In the genomic region with DNA sequence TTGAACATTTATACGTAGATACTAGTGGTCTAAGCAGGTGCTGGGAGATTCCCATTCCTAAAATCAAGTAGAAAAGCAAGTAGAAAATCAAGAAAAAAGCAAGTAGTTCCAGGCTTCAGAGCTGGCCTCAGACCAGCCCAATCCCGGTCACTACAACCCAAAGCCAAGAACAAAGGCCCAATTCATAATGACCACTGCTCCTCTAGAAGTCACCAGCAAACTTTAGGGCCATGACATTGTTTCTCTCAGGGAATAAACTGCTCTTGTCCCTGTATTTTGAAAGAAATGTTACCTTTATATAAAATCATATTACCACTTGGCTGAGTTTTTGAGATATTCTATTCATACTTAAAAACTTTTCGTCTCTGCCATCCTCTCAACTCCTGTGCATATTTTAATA, we compare ENCODE assay signal across 17 cellular contexts. TPM values are rescaled to one million over a fixed set of nuclear protein-coding genes. Genes with fewer than 3 reads are reported as not detected.
DNase-seq lines count a peak whose midpoint lies in the region; ATAC-seq and TF ChIP-seq lines count a peak whose summit lies in the region.
"Had no signal": no experiment of that assay in that cellular context is flagged by ENCODE, and none has a peak within 500 bp of the region (broad histone marks: within the 10 kb centered on the region; RNA-seq: fewer than 3 reads in every experiment).

No MANE protein-coding gene starts in this region.

- H3K9me3 ChIP-seq in GM23248 (ENCODE audit: low read depth) = no peaks in the 10 kb centered on the region
- H3K9me3 ChIP-seq: MG63, mucosa of descending colon had no signal

- H3K9me3 Mint-ChIP-seq in natural killer cell = no peaks in the 10 kb centered on the region

- no peak for DNase-seq in GM23248
- DNase-seq in sciatic nerve (ENCODE audit: low spot score) = no peak
- DNase-seq in natural killer cell = no peak
- no peak for DNase-seq in H4 (ENCODE audit: low spot score)
- DNase-seq: activated CD4-positive, alpha-beta T cell treated with anti-CD3 and anti-CD28 coated beads for 48 hours; activated T-cell treated with anti-CD3 and anti-CD28 coated beads, Interleukin-2, amount 50 U/mL, for 48 hours; cortex of kidney; mucosa of descending colon; NCI-H2081 treated with DMSO at 0.1 percent for 48 hours; NCI-H774; stimulated activated CD4-positive, alpha-beta T cell treated with anti-CD3 and anti-CD28 coated beads, Interleukin-4, amount 100 ng/mL, for 1 hour; T-helper 9 cell had no signal

- no peak overlapping the region for H3K4me3 ChIP-seq in GM23248
- H3K4me3 ChIP-seq: MG63, mucosa of descending colon had no signal

- no peaks in the 10 kb centered on the region for H3K36me3 Mint-ChIP-seq in natural killer cell

- H3K79me2 ChIP-seq in GM23248 (ENCODE audit: insufficient read depth) = peaks cover 95% of the 10 kb centered on the region

- no peaks in the 10 kb centered on the region for H3K36me3 ChIP-seq in GM23248 (ENCODE audit: low read depth)

- H3K27ac Mint-ChIP-seq in natural killer cell = no peak overlapping the region

- H4K20me1 ChIP-seq in GM23248 (ENCODE audit: insufficient read depth) = no peaks in the 10 kb centered on the region

- peaks cover 0 to 7% of the 10 kb centered on the region in 2 donors for H3K27me3 Mint-ChIP-seq in natural killer cell (ENCODE audit: low read depth in 2 of 2)

- ATAC-seq in sciatic nerve = peak; percentile 77
- ATAC-seq in natural killer cell = no peak
- no peak for ATAC-seq in GM21723 (IDR thresholded peaks at IDR 0.05; ENCODE audit: unreplicated experiment)
- no peak for ATAC-seq in HG02938 (IDR thresholded peaks at IDR 0.05; ENCODE audit: unreplicated experiment)
- ATAC-seq: mucosa of descending colon had no signal

- H3K4me1 ChIP-seq in GM23248 (ENCODE audit: insufficient read depth) = peaks cover 23% of the 10 kb centered on the region

- intact Hi-C loops in sciatic nerve (cut with DNase I) = no loop called here
- intact Hi-C loops in natural killer cell (cut with micrococcal nuclease) = no loop called here

- in situ Hi-C loops in GM23248 (cut with MboI) = no loop called here

- H3F3A ChIP-seq in GM23248 (ENCODE audit: insufficient read depth) = peaks cover 4% of the 10 kb centered on the region; the same call in 1 of the 2 replicates

- peak overlapping the region; percentile 33 for H3K4me2 ChIP-seq in GM23248 (ENCODE audit: unreplicated experiment)

- no peaks in the 10 kb centered on the region for H3K4me1 Mint-ChIP-seq in natural killer cell

- H3K4me3 Mint-ChIP-seq in natural killer cell = no peak overlapping the region

- H3K9ac ChIP-seq in GM23248 = no peak overlapping the region

- 57 to 61% methylated on average over 3 of the region's 3 CpGs for WGBS in GM23248 (ENCODE audit: low coverage in 1 of 2, low lambda C conversion rate in 2 of 2, missing lambda C conversion rate in 2 of 2), 2 experiments

- H3K27ac ChIP-seq in GM23248 = no peak overlapping the region
- peak overlapping the region; percentile 86 for H3K27ac ChIP-seq in cingulate gyrus (ENCODE audit: low read depth, low read length)
- H3K27ac ChIP-seq in layer of hippocampus (ENCODE audit: low read depth, low read length) = peak overlapping the region; percentile 88

- no peaks in the 10 kb centered on the region for H3K27me3 ChIP-seq in GM23248 (replicated peaks; ENCODE audit: insufficient read depth)
- no peaks in the 10 kb centered on the region for H3K27me3 ChIP-seq in layer of hippocampus (ENCODE audit: control insufficient read depth, insufficient read depth, low read length)
- H3K27me3 ChIP-seq: MG63 had no signal

- TF ChIP-seq CTCF in natural killer cell (IDR thresholded peaks at IDR 0.05) = no peak

- no peak overlapping the region for H2AFZ ChIP-seq in GM23248

- H3K9me2 ChIP-seq in GM23248 (ENCODE audit: insufficient read depth) = no peaks in the 10 kb centered on the region

RNA-seq across cellular contexts. Expression of a gene that starts 42.7 kb away (rescaled TPM):
- 2.7 and 2.9 TPM in 2 replicates for total RNA-seq in GM23248 (2014; rRNA removed; shearing (Covaris generic))
- 0.98 and 2.0 TPM in 2 replicates for polyA plus RNA-seq in GM23248 (2016; fragmentation: Nextera tagmentation; extraction: Ambion mirVana)
- 29.7 TPM for total RNA-seq in sciatic nerve
- total RNA-seq in natural killer cell = not detected
- 3.2 and 3.4 TPM in 2 replicates for total RNA-seq in H4 (2014; rRNA removed; shearing (Covaris generic))
